ENCODE assay signal across 23 cellular contexts in genomic region chr1:5921671-5922070, GRCh38.
"Had no signal": no experiment of that assay in that cellular context is flagged by ENCODE, and none has a peak within 500 bp of the region (broad histone marks: within the 10 kb centered on the region; RNA-seq: fewer than 3 reads in every experiment).

No MANE protein-coding gene starts in this region.

- H3K79me2 ChIP-seq: hepatocyte had no signal

- H3K4me1 Mint-ChIP-seq: memory B cell; mesothelial cell of epicardium; natural killer cell; neural progenitor cell; stimulated activated memory B cell treated with anti-CD40 and anti-IgM and Interleukin-4, amounts not matched to agents 10 μg/mL and 1 μg/mL and 100 μg/mL, for 72 hours had no signal

- H3K27ac Mint-ChIP-seq: memory B cell; mesothelial cell of epicardium; natural killer cell; neural progenitor cell; stimulated activated memory B cell treated with anti-CD40 and anti-IgM and Interleukin-4, amounts not matched to agents 10 μg/mL and 1 μg/mL and 100 μg/mL, for 72 hours; stimulated activated naive CD8-positive, alpha-beta T cell treated with anti-CD3 and anti-CD28 coated beads, Interleukin-15, Interleukin-2, amounts not matched to agents 100 ng/mL and 50 ng/mL, for 24 hours had no signal

- DNase-seq: effector memory CD4-positive, alpha-beta T cell; foreskin melanocyte; kidney; left cardiac atrium; left ventricle myocardium inferior; lower lobe of right lung; natural killer cell; occipital lobe; psoas muscle; spleen; stimulated activated CD4-positive, alpha-beta T cell treated with anti-CD3 and anti-CD28 coated beads, Interleukin-15, amount 100 ng/mL, for 24 hours; stimulated activated CD4-positive, alpha-beta T cell treated with anti-CD3 and anti-CD28 coated beads, Interleukin-1b, Interleukin-23, amount 100 ng/mL, for 48 hours; stimulated activated CD4-positive, alpha-beta T cell treated with anti-CD3 and anti-CD28 coated beads, Interleukin-4, amount 100 ng/mL, for 24 hours; upper lobe of right lung had no signal

- H3K27me3 ChIP-seq: dorsolateral prefrontal cortex, hepatocyte, neural progenitor cell, spleen, tibial artery, upper lobe of right lung had no signal

- H3K9me3 Mint-ChIP-seq: natural killer cell; neural progenitor cell; stimulated activated memory B cell treated with anti-CD40 and anti-IgM and Interleukin-4, amounts not matched to agents 10 μg/mL and 1 μg/mL and 100 μg/mL, for 72 hours; stimulated activated naive CD8-positive, alpha-beta T cell treated with anti-CD3 and anti-CD28 coated beads, Interleukin-15, Interleukin-2, amounts not matched to agents 100 ng/mL and 50 ng/mL, for 24 hours had no signal

- H3K27ac ChIP-seq: coronary artery, dorsolateral prefrontal cortex, hepatocyte, left ventricle myocardium inferior, lower lobe of right lung, neural progenitor cell, psoas muscle, spleen, tibial artery, upper lobe of right lung had no signal

- H3K4me2 ChIP-seq: hepatocyte, neural progenitor cell had no signal

- H3K27me3 Mint-ChIP-seq: memory B cell; stimulated activated memory B cell treated with anti-CD40 and anti-IgM and Interleukin-4, amounts not matched to agents 10 μg/mL and 1 μg/mL and 100 μg/mL, for 72 hours; stimulated activated naive CD8-positive, alpha-beta T cell treated with anti-CD3 and anti-CD28 coated beads, Interleukin-15, Interleukin-2, amounts not matched to agents 100 ng/mL and 50 ng/mL, for 24 hours had no signal

- H3K4me3 ChIP-seq: coronary artery, dorsolateral prefrontal cortex, hepatocyte, left ventricle myocardium inferior, lower lobe of right lung, neural progenitor cell, psoas muscle, spleen, tibial artery, upper lobe of right lung had no signal

- H3K4me1 ChIP-seq: left ventricle myocardium inferior, lower lobe of right lung, psoas muscle, spleen, tibial artery, upper lobe of right lung had no signal

- H3K9ac ChIP-seq: neural progenitor cell had no signal

- H2AFZ ChIP-seq: hepatocyte, neural progenitor cell had no signal

- H3K36me3 Mint-ChIP-seq: natural killer cell had no signal

- H3K4me3 Mint-ChIP-seq: memory B cell; mesothelial cell of epicardium; natural killer cell; neural progenitor cell; stimulated activated memory B cell treated with anti-CD40 and anti-IgM and Interleukin-4, amounts not matched to agents 10 μg/mL and 1 μg/mL and 100 μg/mL, for 72 hours; stimulated activated naive CD8-positive, alpha-beta T cell treated with anti-CD3 and anti-CD28 coated beads, Interleukin-15, Interleukin-2, amounts not matched to agents 100 ng/mL and 50 ng/mL, for 24 hours had no signal

- H3K36me3 ChIP-seq: neural progenitor cell, upper lobe of right lung had no signal

- H3K9me3 ChIP-seq: left ventricle myocardium inferior, lower lobe of right lung, psoas muscle, tibial artery, upper lobe of right lung had no signal
